ENCODE assay signal across 8 cellular contexts in the genomic region with DNA sequence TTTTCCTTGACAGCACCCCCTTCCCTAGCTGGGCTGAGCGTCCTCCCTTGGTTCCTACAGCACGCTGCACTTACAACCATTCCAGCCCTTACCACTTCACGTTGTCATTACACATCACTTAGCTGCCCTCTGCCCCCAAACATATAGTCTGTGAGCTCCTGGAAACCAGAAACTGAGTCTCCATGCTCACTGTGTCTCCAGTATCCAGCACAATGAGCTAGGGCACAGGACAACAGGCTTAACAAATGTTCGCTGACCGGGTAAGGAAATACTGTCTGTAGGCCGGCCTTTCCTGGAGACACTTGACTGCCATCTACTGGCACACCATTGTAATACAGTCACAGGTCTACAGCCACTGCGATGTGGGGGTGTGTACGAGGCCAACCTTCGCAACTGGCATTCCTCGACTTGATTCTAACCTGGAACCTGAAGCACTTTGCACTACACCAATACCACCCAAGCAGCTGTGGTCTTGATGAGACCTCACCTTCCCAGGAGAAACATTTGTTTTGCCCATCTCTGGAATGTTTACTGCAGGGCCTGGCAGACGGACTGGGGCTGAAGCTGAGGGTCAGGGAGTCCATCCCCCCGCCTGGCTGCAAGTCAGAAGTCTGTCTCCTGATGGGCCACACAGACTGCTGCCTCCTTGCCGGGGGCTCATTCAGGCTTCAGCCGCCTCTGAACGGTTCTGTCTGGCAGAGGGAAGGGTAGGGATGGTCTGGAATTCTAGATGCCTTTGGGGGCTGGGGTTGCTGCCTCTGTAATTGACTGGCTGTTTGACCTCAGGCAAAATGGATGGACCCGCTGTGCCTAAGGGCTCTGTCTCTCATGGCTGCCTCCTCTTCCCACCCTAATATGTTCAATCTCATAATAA.
A peak's percentile ranks its signal among the peaks of the same experiment; 100 is the strongest.
DNase-seq lines count a peak whose midpoint lies in the region; ATAC-seq and TF ChIP-seq lines count a peak whose summit lies in the region.

No MANE protein-coding gene starts in this region.

- in situ Hi-C loops in astrocyte of the cerebellum (cut with HindIII; ENCODE audit: low sequenced_read_pairs): no loop called here

- DNase-seq in DMS114 treated with DMSO at 0.1 percent for 48 hours (lab: John Stamatoyannopoulos, UW; ENCODE audit: unreplicated experiment) (peak; percentile 25), SHP77 (lab: John Stamatoyannopoulos, UW) (peak; percentile 39 to 57), astrocyte of the cerebellum (ENCODE audit: low read depth) (peak; percentile 42), hepatic stellate cell (ENCODE audit: low spot score) (peak; percentile 69), retinal pigment epithelial cell (ENCODE audit: low read depth) (no peak)

- TF ChIP-seq RAD21 in Ishikawa (IDR thresholded peaks at IDR 0.05; ENCODE audit: low read depth): peak; percentile 59

- H3K4me3 ChIP-seq in astrocyte of the cerebellum (ENCODE audit: low read depth, low read length) (no peak overlapping the region), retinal pigment epithelial cell (ENCODE audit: low read length) (no peak overlapping the region)

- ATAC-seq in GM21619 (IDR thresholded peaks at IDR 0.05; ENCODE audit: unreplicated experiment): no peak
- no peak for ATAC-seq in HG02938 (IDR thresholded peaks at IDR 0.05; ENCODE audit: unreplicated experiment)

- no peak for TF ChIP-seq EP300 in Ishikawa (IDR thresholded peaks at IDR 0.05; ENCODE audit: borderline replicate concordance)

- TF ChIP-seq CTCF in astrocyte of the cerebellum (IDR thresholded peaks at IDR 0.05; ENCODE audit: low read depth, low read length, missing control alignments): peak; percentile 83
- TF ChIP-seq CTCF in retinal pigment epithelial cell (conservative IDR thresholded peaks at IDR 0.05; ENCODE audit: low read depth, low read length): peak; percentile 90

TF ChIP-seq in Ishikawa, 13 proteins besides CTCF, POLR2A, EP300 and RAD21:
- TF ChIP-seq CREB1 (IDR thresholded peaks at IDR 0.05; ENCODE audit: low read depth) (no peak), EGR1 (IDR thresholded peaks at IDR 0.05) (no peak), ZBTB7A (IDR thresholded peaks at IDR 0.05; ENCODE audit: low read depth) (no peak), YY1 (IDR thresholded peaks at IDR 0.05; ENCODE audit: low read depth) (no peak), MAX (IDR thresholded peaks at IDR 0.05) (no peak), USF1 (IDR thresholded peaks at IDR 0.05) (no peak), NFIC (IDR thresholded peaks at IDR 0.05) (no peak), FOXM1 (IDR thresholded peaks at IDR 0.05; ENCODE audit: borderline replicate concordance, low read depth) (no peak), CEBPB (IDR thresholded peaks at IDR 0.05) (no peak), TEAD4 (IDR thresholded peaks at IDR 0.05) (no peak)
